Comparison of ENCODE assay signal across 9 cellular contexts in genomic region chr16:85735225-85735722, GRCh38. TPM values are rescaled to one million over a fixed set of nuclear protein-coding genes. Genes with fewer than 3 reads are reported as not detected.
A peak's percentile ranks its signal among the peaks of the same experiment; 100 is the strongest.
DNase-seq lines count a peak whose midpoint lies in the region; ATAC-seq and TF ChIP-seq lines count a peak whose summit lies in the region.
"Had no signal": no experiment of that assay in that cellular context is flagged by ENCODE, and none has a peak within 500 bp of the region (broad histone marks: within the 10 kb centered on the region; RNA-seq: fewer than 3 reads in every experiment).

No MANE protein-coding gene starts in this region.

- H3K36me3 ChIP-seq in MG63: no peaks in the 10 kb centered on the region
- no peaks in the 10 kb centered on the region for H3K36me3 ChIP-seq in left ventricle myocardium inferior
- H3K36me3 ChIP-seq: suprapubic skin had no signal

- no peak overlapping the region for H3K27ac ChIP-seq in left ventricle myocardium inferior (replicated peaks)
- H3K27ac ChIP-seq: suprapubic skin had no signal

- H3K27me3 ChIP-seq in MG63: no peaks in the 10 kb centered on the region
- H3K27me3 ChIP-seq in left ventricle myocardium inferior (ENCODE audit: low read depth): no peaks in the 10 kb centered on the region
- H3K27me3 ChIP-seq: suprapubic skin had no signal

- intact Hi-C loops in left ventricle myocardium inferior (cut with micrococcal nuclease): no loop called here

- ATAC-seq in GM19468 (IDR thresholded peaks at IDR 0.05; ENCODE audit: extremely low read depth, unreplicated experiment) (peak; percentile 68), HG03442 (IDR thresholded peaks at IDR 0.05; ENCODE audit: unreplicated experiment) (peak; percentile 72)

- H3K4me3 ChIP-seq in MG63: no peak overlapping the region
- H3K4me3 ChIP-seq in left ventricle myocardium inferior: no peak overlapping the region
- H3K4me3 ChIP-seq: lung, suprapubic skin had no signal

- DNase-seq in activated T-helper 1 cell treated with Interleukin-2 at 50 U/mL for 16 hours (ENCODE audit: low read depth) (peak; percentile 37), A172 (ENCODE audit: low spot score) (no peak), MG63 (no peak), left ventricle myocardium inferior (no peak)
- peak; percentile 13 for DNase-seq in stimulated activated naive CD4-positive, alpha-beta T cell treated with Interleukin-2 at 50 U/mL for 16 hours (lab: John Stamatoyannopoulos, UW)

- no peaks in the 10 kb centered on the region for H3K4me1 ChIP-seq in left ventricle myocardium inferior
- H3K4me1 ChIP-seq: suprapubic skin had no signal

- no peak for TF ChIP-seq CTCF in left ventricle myocardium inferior (IDR thresholded peaks at IDR 0.05; ENCODE audit: borderline replicate concordance)

- H3K9me3 ChIP-seq in MG63: no peaks in the 10 kb centered on the region
- no peaks in the 10 kb centered on the region for H3K9me3 ChIP-seq in left ventricle myocardium inferior (replicated peaks)
- H3K9me3 ChIP-seq: suprapubic skin had no signal

RNA-seq across cellular contexts. Expression of gene C16orf74, which starts 15.6 kb away (rescaled TPM):
- 10.9 and 11.1 TPM in 2 replicates for total RNA-seq in A172 (2014; rRNA removed; shearing (Covaris generic))
- total RNA-seq in MG63 (2014; rRNA removed; shearing (Covaris generic); ENCODE audit: low replicate concordance): 4.6 and 8.7 TPM in 2 replicates
- total RNA-seq in left ventricle myocardium inferior: 2.3 TPM

RNA-seq across cellular contexts. Expression of gene GINS2, which starts 46.5 kb away (rescaled TPM):
- 67.4 and 68.3 TPM in 2 replicates for total RNA-seq in A172 (2014; rRNA removed; shearing (Covaris generic))
- 12.8 and 19.2 TPM in 2 replicates for total RNA-seq in MG63 (2014; rRNA removed; shearing (Covaris generic); ENCODE audit: low replicate concordance)
- 0.44 TPM for total RNA-seq in left ventricle myocardium inferior

Comparison
In these comparisons a context has a peak if more than half of its experiments do, and no peak if none do; other contexts are left out.
1. DNase-seq: peak in activated T-helper 1 cell treated with Interleukin-2 at 50 U/mL for 16 hours (single experiment) and stimulated activated naive CD4-positive, alpha-beta T cell treated with Interleukin-2 at 50 U/mL for 16 hours (single experiment); none in A172 (single experiment), MG63 (single experiment) and left ventricle myocardium inferior (single experiment).